24 cellular contexts compared by ENCODE assay signal in the genomic region with DNA sequence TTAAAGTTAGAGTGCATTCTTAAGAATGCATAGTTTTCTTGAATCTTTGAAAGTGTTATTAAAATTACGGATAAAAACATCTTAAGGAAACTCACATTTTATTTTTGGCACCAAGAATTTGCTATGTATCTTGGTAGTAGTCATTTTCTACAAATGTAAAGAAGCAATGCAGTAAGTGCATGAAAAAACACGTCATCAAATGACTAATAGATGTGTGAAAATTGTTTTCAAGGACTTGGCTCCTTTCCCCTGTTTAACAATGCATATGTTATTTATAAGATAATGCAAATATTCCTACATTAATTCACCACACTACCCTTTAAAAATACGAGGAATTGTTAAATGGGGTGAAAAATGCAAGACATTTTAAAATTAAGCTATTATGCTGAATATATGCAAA.
"Had no signal": no experiment of that assay in that cellular context is flagged by ENCODE, and none has a peak within 500 bp of the region (broad histone marks: within the 10 kb centered on the region; RNA-seq: fewer than 3 reads in every experiment).

No MANE protein-coding gene starts in this region.

- H3K9me3 ChIP-seq: body of pancreas had no signal

- ATAC-seq: activated CD8-positive, alpha-beta memory T cell treated with anti-CD3 and anti-CD28 coated beads, Interleukin-2, amount 10 ng/mL, durations not matched to agents 7 days and 5 days; activated naive CD8-positive, alpha-beta T cell treated with anti-CD3 and anti-CD28 coated beads, Interleukin-2, amount 50 U/mL, for 24 hours; body of pancreas; Panc1; WTC11 had no signal

- H3K27ac ChIP-seq: ascending aorta, body of pancreas, cardiac muscle cell had no signal

- H3K4me1 ChIP-seq: ascending aorta, body of pancreas had no signal

- H3K36me3 ChIP-seq: ascending aorta, cardiac muscle cell had no signal

- DNase-seq: activated CD4-positive, alpha-beta T cell treated with anti-CD3 and anti-CD28 coated beads for 48 hours; activated CD4-positive, alpha-beta T cell treated with anti-CD3 and anti-CD28 coated beads, Interleukin-2, amount 50 U/mL, for 48 hours; activated CD4-positive, CD25-positive, alpha-beta regulatory T cell treated with anti-CD3 and anti-CD28 coated beads, Interleukin-2, amount 50 U/mL, for 72 hours; activated CD8-positive, alpha-beta memory T cell treated with anti-CD3 and anti-CD28 coated beads, Interleukin-2, amount 10 ng/mL, durations not matched to agents 7 days and 5 days; activated effector memory CD4-positive, alpha-beta T cell treated with Interleukin-2 at 50 U/mL for 16 hours; activated naive CD4-positive, alpha-beta T cell; activated naive CD8-positive, alpha-beta T cell treated with anti-CD3 and anti-CD28 coated beads, Interleukin-2, amount 50 U/mL, for 24 hours; activated T-cell treated with anti-CD3 and anti-CD28 coated beads, Interleukin-2, amount 50 U/mL, for 24 hours; amniotic stem cell; body of pancreas; MM.1S; NCI-H1105; NCI-H1436; NCI-H1694 treated with DMSO at 0.1 percent for 48 hours; NCI-H2029 treated with DMSO at 0.1 percent for 48 hours; NCI-H345; NCI-H510A; NCI-H526 treated with DMSO at 0.1 percent for 48 hours; NCI-H82; SHP77 treated with DMSO at 0.1 percent for 48 hours had no signal

- H3K4me3 ChIP-seq: ascending aorta, body of pancreas, cardiac muscle cell had no signal

- H3K27me3 ChIP-seq: ascending aorta, body of pancreas, cardiac muscle cell had no signal
